ENCODE assay signal across 10 cellular contexts in the genomic region with DNA sequence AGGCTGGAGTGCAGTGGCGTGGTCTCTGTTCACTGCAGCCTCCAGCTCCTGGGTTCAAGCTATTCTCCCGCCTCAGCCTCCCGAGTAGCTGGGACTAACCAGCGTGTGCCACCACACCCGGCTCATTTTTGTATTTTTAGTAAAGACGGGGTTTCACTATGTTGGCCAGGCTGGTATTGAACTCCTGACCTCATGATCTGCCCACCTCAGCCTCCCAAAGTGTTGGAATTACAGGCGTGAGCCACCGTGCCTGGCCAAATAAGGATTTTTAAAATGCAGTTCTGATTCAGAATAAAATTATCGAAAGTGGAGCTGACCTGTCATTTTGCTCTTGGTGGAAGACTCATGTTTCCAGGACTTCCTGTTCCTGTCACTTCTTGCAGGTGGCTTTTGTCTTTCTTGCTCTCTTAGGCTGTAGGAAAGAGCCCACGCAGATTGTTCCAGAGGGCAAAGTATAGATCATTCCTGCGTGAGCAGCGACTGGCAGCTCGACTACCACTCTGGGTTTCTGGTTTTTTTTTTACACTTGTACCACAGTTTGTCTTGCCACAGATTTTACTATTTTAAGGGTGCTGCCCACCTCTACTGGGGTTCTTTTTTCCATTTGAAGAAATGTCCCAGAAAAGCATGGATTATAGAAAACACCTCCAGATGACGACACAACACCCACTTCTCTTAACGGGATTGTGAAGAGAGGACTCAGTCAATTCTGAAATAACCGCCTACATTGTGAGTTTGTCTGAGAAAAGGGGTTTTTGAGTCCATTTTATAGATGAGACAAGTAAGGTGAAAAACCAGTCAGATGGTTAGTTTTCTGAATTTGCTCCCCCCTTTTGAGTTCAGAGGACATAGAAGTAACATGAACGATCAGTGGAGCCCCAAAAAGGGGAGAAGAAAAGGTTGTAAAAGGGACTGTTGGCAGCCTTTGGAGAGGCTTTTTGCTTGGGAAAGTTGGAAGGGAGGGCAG. TPM values are rescaled to one million over a fixed set of nuclear protein-coding genes. Genes with fewer than 3 reads are reported as not detected.
DNase-seq lines count a peak whose midpoint lies in the region; ATAC-seq and TF ChIP-seq lines count a peak whose summit lies in the region.
"Had no signal": no experiment of that assay in that cellular context is flagged by ENCODE, and none has a peak within 500 bp of the region (broad histone marks: within the 10 kb centered on the region; RNA-seq: fewer than 3 reads in every experiment).

No MANE protein-coding gene starts in this region.

- CTCF ChIA-PET in activated naive CD4-positive, alpha-beta T cell treated with anti-CD3 and anti-CD28 coated beads for 36 hours (lab: Charles Lee) = interaction anchor here (0.5 to 1.1 kb wide), 7 partner anchors 26 to 1186 kb away, joined by 3 to 4 read pairs (median 3); no protein-coding TSS in a partner anchor

- DNase-seq in activated naive CD4-positive, alpha-beta T cell treated with anti-CD3 and anti-CD28 coated beads for 36 hours = peak; percentile 45
- no peak for DNase-seq in activated naive CD4-positive, alpha-beta T cell (lab: John Stamatoyannopoulos, UW)
- DNase-seq in Peyer's patch (no peak), DMS79 treated with DMSO at 0.1 percent for 48 hours (lab: John Stamatoyannopoulos, UW) (no peak)
- no peak for DNase-seq in effector memory CD8-positive, alpha-beta T cell
- no peak for DNase-seq in stimulated activated naive CD8-positive, alpha-beta T cell treated with anti-CD3 and anti-CD28 coated beads, Interleukin-15, Interleukin-2, amounts not matched to agents 100 U/mL and 50 U/mL, for 24 hours

- TF ChIP-seq POLR2A in Peyer's patch (IDR thresholded peaks at IDR 0.05) = no peak

- H3K4me1 ChIP-seq in Peyer's patch = peaks cover 0 to 67% (median 10%) of the 10 kb centered on the region in 4 donors

- peaks cover 92% of the 10 kb centered on the region for H3K4me1 Mint-ChIP-seq in activated naive CD4-positive, alpha-beta T cell treated with anti-CD3 and anti-CD28 coated beads for 36 hours (ENCODE audit: low read depth)
- peaks cover 72 to 90% of the 10 kb centered on the region in 2 donors for H3K4me1 Mint-ChIP-seq in effector memory CD8-positive, alpha-beta T cell (ENCODE audit: low read depth in 2 of 2)

- peak overlapping the region; percentile 62 for H3K4me3 Mint-ChIP-seq in activated naive CD4-positive, alpha-beta T cell treated with anti-CD3 and anti-CD28 coated beads for 36 hours
- H3K4me3 Mint-ChIP-seq in effector memory CD8-positive, alpha-beta T cell = peak overlapping the region; percentile 73 to 77

- peak overlapping the region; percentile 89 for H3K27ac Mint-ChIP-seq in activated naive CD4-positive, alpha-beta T cell treated with anti-CD3 and anti-CD28 coated beads for 36 hours
- peak overlapping the region; percentile 20 to 91 for H3K27ac Mint-ChIP-seq in effector memory CD8-positive, alpha-beta T cell

- no peaks in the 10 kb centered on the region for H3K27me3 Mint-ChIP-seq in activated naive CD4-positive, alpha-beta T cell treated with anti-CD3 and anti-CD28 coated beads for 36 hours (ENCODE audit: low read depth)
- H3K27me3 Mint-ChIP-seq in effector memory CD8-positive, alpha-beta T cell = no peaks in the 10 kb centered on the region

- no peaks in the 10 kb centered on the region for H3K9me3 ChIP-seq in Peyer's patch
- H3K9me3 ChIP-seq: esophagus muscularis mucosa had no signal

- intact Hi-C loops in activated naive CD4-positive, alpha-beta T cell treated with anti-CD3 and anti-CD28 coated beads for 36 hours (cut with micrococcal nuclease) = loop anchor here (1.0 to 2.0 kb wide), 4 partner anchors 48 to 229 kb away; no protein-coding TSS in a partner anchor

- no peaks in the 10 kb centered on the region for H3K27me3 ChIP-seq in Peyer's patch
- H3K27me3 ChIP-seq: esophagus muscularis mucosa had no signal

- no peaks in the 10 kb centered on the region for H3K9me3 Mint-ChIP-seq in activated naive CD4-positive, alpha-beta T cell treated with anti-CD3 and anti-CD28 coated beads for 36 hours
- no peaks in the 10 kb centered on the region for H3K9me3 Mint-ChIP-seq in effector memory CD8-positive, alpha-beta T cell
- H3K9me3 Mint-ChIP-seq: brain had no signal

- H3K4me3 ChIP-seq in Peyer's patch = no peak overlapping the region
- H3K4me3 ChIP-seq: esophagus muscularis mucosa had no signal

- H3K27ac ChIP-seq in Peyer's patch = peak overlapping the region in 3 of 4 donors; percentile 7 to 51 (median 14)
- H3K27ac ChIP-seq: esophagus muscularis mucosa had no signal

- ATAC-seq in effector memory CD8-positive, alpha-beta T cell (replicated peaks) = no peak
- peak; percentile 14 for ATAC-seq in stimulated activated naive CD8-positive, alpha-beta T cell treated with anti-CD3 and anti-CD28 coated beads, Interleukin-15, Interleukin-2, amounts not matched to agents 100 U/mL and 50 U/mL, for 24 hours
- ATAC-seq in GM18907 (IDR thresholded peaks at IDR 0.05; ENCODE audit: unreplicated experiment) (no peak), GM18868 (IDR thresholded peaks at IDR 0.05; ENCODE audit: unreplicated experiment) (no peak)

- no peaks in the 10 kb centered on the region for H3K36me3 ChIP-seq in Peyer's patch
- H3K36me3 ChIP-seq: esophagus muscularis mucosa had no signal

- H3K36me3 Mint-ChIP-seq in activated naive CD4-positive, alpha-beta T cell treated with anti-CD3 and anti-CD28 coated beads for 36 hours (ENCODE audit: low read depth) = peaks cover 34% of the 10 kb centered on the region
- peaks cover 23% of the 10 kb centered on the region for H3K36me3 Mint-ChIP-seq in effector memory CD8-positive, alpha-beta T cell (ENCODE audit: insufficient read depth)

- no peak for TF ChIP-seq CTCF in Peyer's patch (IDR thresholded peaks at IDR 0.05)

RNA-seq across cellular contexts. Expression of gene JARID2, which starts 7.5 kb away (rescaled TPM):
- total RNA-seq in activated naive CD4-positive, alpha-beta T cell treated with anti-CD3 and anti-CD28 coated beads for 36 hours = 10 to 100 TPM; 26.6 to 27.7 TPM
- 10 to 100 TPM; 12.1 to 33.8 (median 17.0) TPM for total RNA-seq in Peyer's patch
